10 cellular contexts compared by ENCODE assay signal in genomic region chr6:150069707-150070106, GRCh38. TPM values are rescaled to one million over a fixed set of nuclear protein-coding genes. Genes with fewer than 3 reads are reported as not detected.
A peak's percentile ranks its signal among the peaks of the same experiment; 100 is the strongest.
DNase-seq lines count a peak whose midpoint lies in the region; ATAC-seq and TF ChIP-seq lines count a peak whose summit lies in the region.
"Had no signal": no experiment of that assay in that cellular context is flagged by ENCODE, and none has a peak within 500 bp of the region (broad histone marks: within the 10 kb centered on the region; RNA-seq: fewer than 3 reads in every experiment).

No MANE protein-coding gene starts in this region.

- no peak for ATAC-seq in gastrocnemius medialis

- H3K36me3 ChIP-seq in gastrocnemius medialis = no peaks in the 10 kb centered on the region
- no peaks in the 10 kb centered on the region for H3K36me3 ChIP-seq in mesendoderm (ENCODE audit: control insufficient read depth, insufficient read depth, low read length)

- no peaks in the 10 kb centered on the region for H3K9me3 ChIP-seq in gastrocnemius medialis

- H3K27ac ChIP-seq in epithelial cell of prostate = peak overlapping the region; percentile 43
- peak overlapping the region in 2 of 4 donors; percentile 50 to 68 for H3K27ac ChIP-seq in gastrocnemius medialis
- H3K27ac ChIP-seq in mesendoderm (ENCODE audit: low read depth, low read length) = no peak overlapping the region

- no peak overlapping the region for H2BK5ac ChIP-seq in mesendoderm (ENCODE audit: low read length)

- no peak overlapping the region for H4K8ac ChIP-seq in mesendoderm (ENCODE audit: low read depth, low read length)

- no peak for TF ChIP-seq POLR2A in gastrocnemius medialis (IDR thresholded peaks at IDR 0.05)

- no peak overlapping the region for H2BK15ac ChIP-seq in mesendoderm (replicated peaks; ENCODE audit: low read depth)

- H3K18ac ChIP-seq in mesendoderm (ENCODE audit: low read length) = no peak overlapping the region

- no CpG with 5 or more reads among the region's 11 CpGs for WGBS in mesendoderm (ENCODE audit: extremely low coverage, insufficient coverage, low lambda C conversion rate)

- H3K4me3 ChIP-seq in gastrocnemius medialis (peak overlapping the region in 3 of 4 donors; percentile 67 to 91 (median 68)), mesendoderm (ENCODE audit: low read length) (no peak overlapping the region)

- H4K5ac ChIP-seq in mesendoderm (ENCODE audit: low read length) = no peak overlapping the region

- no peak overlapping the region for H3K4me2 ChIP-seq in mesendoderm (ENCODE audit: low read length)

- H3K9ac ChIP-seq in mesendoderm (ENCODE audit: low read length) = no peak overlapping the region

- H3K23ac ChIP-seq in mesendoderm (ENCODE audit: low read length) = no peak overlapping the region

- H3K27me3 ChIP-seq in gastrocnemius medialis (no peaks in the 10 kb centered on the region), mesendoderm (ENCODE audit: insufficient read depth, low read length, poor library complexity) (no peaks in the 10 kb centered on the region)

- H2BK120ac ChIP-seq in mesendoderm (ENCODE audit: low read depth, low read length) = no peak overlapping the region

- DNase-seq in NCI-H748 (lab: John Stamatoyannopoulos, UW; ENCODE audit: unreplicated experiment) = peak; percentile 49
- DNase-seq in NCI-H748 treated with DMSO at 0.1 percent for 48 hours (lab: John Stamatoyannopoulos, UW) = no peak
- DNase-seq in SHP77 treated with DMSO at 0.1 percent for 48 hours (lab: John Stamatoyannopoulos, UW) = peak; percentile 51
- DNase-seq in epithelial cell of prostate (ENCODE audit: low read depth, low spot score) = no peak
- no peak for DNase-seq in gastrocnemius medialis
- no peak for DNase-seq in NCI-H2029 treated with DMSO at 0.1 percent for 48 hours (lab: John Stamatoyannopoulos, UW)
- no peak for DNase-seq in mesendoderm
- no peak for DNase-seq in C1 segment of cervical spinal cord (lab: John Stamatoyannopoulos, UW)

- intact Hi-C loops in gastrocnemius medialis (cut with DNase I; ENCODE audit: low total_unique reads) = no loop called here

- TF ChIP-seq CTCF in gastrocnemius medialis (IDR thresholded peaks at IDR 0.05 in 4 of 5, conservative IDR thresholded peaks at IDR 0.05 in 1 of 5) = no peak

- no peaks in the 10 kb centered on the region for H3K79me2 ChIP-seq in mesendoderm (ENCODE audit: control insufficient read depth, insufficient read depth, low read length)

- H3K56ac ChIP-seq in mesendoderm (ENCODE audit: low read length) = no peak overlapping the region

- H3K79me1 ChIP-seq in mesendoderm (ENCODE audit: low read length) = no peaks in the 10 kb centered on the region

- H3K4me1 ChIP-seq in gastrocnemius medialis (peaks cover 3 to 4% of the 10 kb centered on the region in 2 donors), mesendoderm (ENCODE audit: control insufficient read depth, low read depth, low read length) (no peaks in the 10 kb centered on the region)

- in situ Hi-C loops in gastrocnemius medialis (cut with MboI; ENCODE audit: low sequenced_read_pairs in 4 of 4) = loop anchor here in 3 of 4 donors (10.0 to 25.0 kb wide), 2 partner anchors 325 to 743 kb away; no protein-coding TSS in a partner anchor

- H3K4ac ChIP-seq in mesendoderm (ENCODE audit: low read depth, low read length) = no peak overlapping the region

- no peak overlapping the region for H2AK5ac ChIP-seq in mesendoderm (ENCODE audit: low read length)

RNA-seq across cellular contexts. Expression of gene ULBP3, which starts 0.8 kb away (rescaled TPM):
- total RNA-seq in gastrocnemius medialis = 1 to 10 TPM in 1 of 4 donors, not detected in 3; 1.1 TPM
- polyA plus RNA-seq in mesendoderm (2013, experiment 1 of 2) = 4.1 TPM
- polyA plus RNA-seq in mesendoderm (2013, experiment 2 of 2) = 4.0 TPM

RNA-seq across cellular contexts. Expression of gene RAET1L, which starts 44.4 kb away (rescaled TPM):
- not detected for total RNA-seq in gastrocnemius medialis
- polyA plus RNA-seq in mesendoderm (2013, experiment 1 of 2) = not detected
- polyA plus RNA-seq in mesendoderm (2013, experiment 2 of 2) = not detected
- total RNA-seq: lung had no signal
- polyA plus RNA-seq: AG04450 had no signal

Comparison
In these comparisons a context has a peak if more than half of its experiments do, and no peak if none do; other contexts are left out.
1. DNase-seq: peak in NCI-H748 (single experiment) and SHP77 treated with DMSO at 0.1 percent for 48 hours (single experiment); none in NCI-H748 treated with DMSO at 0.1 percent for 48 hours (single experiment), epithelial cell of prostate (single experiment), gastrocnemius medialis (0 of 2), NCI-H2029 treated with DMSO at 0.1 percent for 48 hours (single experiment), mesendoderm (single experiment) and C1 segment of cervical spinal cord (0 of 14).